11 cellular contexts compared by ENCODE assay signal in genomic region chr4:15906024-15906443, GRCh38. TPM values are rescaled to one million over a fixed set of nuclear protein-coding genes. Genes with fewer than 3 reads are reported as not detected.
DNase-seq lines count a peak whose midpoint lies in the region; ATAC-seq and TF ChIP-seq lines count a peak whose summit lies in the region.
"Had no signal": no experiment of that assay in that cellular context is flagged by ENCODE, and none has a peak within 500 bp of the region (broad histone marks: within the 10 kb centered on the region; RNA-seq: fewer than 3 reads in every experiment).

No MANE protein-coding gene starts in this region.

- intact Hi-C loops in activated B cell treated with CpG ODN at 0.5 μM for 24 hours (cut with micrococcal nuclease) (no loop called here), transverse colon (cut with DNase I; ENCODE audit: low total_unique reads) (no loop called here)

- no peak overlapping the region for H3K27ac Mint-ChIP-seq in activated B cell treated with CpG ODN at 0.5 μM for 24 hours

- no peak for TF ChIP-seq EP300 in transverse colon (IDR thresholded peaks at IDR 0.05; ENCODE audit: low read depth)

- H3K4me1 Mint-ChIP-seq in activated B cell treated with CpG ODN at 0.5 μM for 24 hours = no peaks in the 10 kb centered on the region

- in situ Hi-C loops in transverse colon (cut with MboI; ENCODE audit: low pct_ligation_motif_present in 1 of 4, low pct_unique_long_range_greater_than_20kb in 1 of 4, low sequenced_read_pairs in 3 of 4) = no loop called here

- POLR2A ChIA-PET in activated B cell treated with CpG ODN at 0.5 μM for 24 hours (lab: Charles Lee) = no interaction called here

- H3K9me3 ChIP-seq in transverse colon = no peaks in the 10 kb centered on the region

- peaks cover 9% of the 10 kb centered on the region for H3K27me3 Mint-ChIP-seq in activated B cell treated with CpG ODN at 0.5 μM for 24 hours

- H3K4me3 Mint-ChIP-seq in activated B cell treated with CpG ODN at 0.5 μM for 24 hours = no peak overlapping the region

- no peaks in the 10 kb centered on the region for H3K36me3 Mint-ChIP-seq in activated B cell treated with CpG ODN at 0.5 μM for 24 hours (ENCODE audit: low read depth)

- no peaks in the 10 kb centered on the region for H3K36me3 ChIP-seq in kidney epithelial cell (ENCODE audit: control insufficient read depth, insufficient read depth, low read length)
- H3K36me3 ChIP-seq in transverse colon = no peaks in the 10 kb centered on the region

- H3K27ac ChIP-seq in transverse colon = peak overlapping the region in 3 of 4 donors; percentile 41 to 67 (median 44)

- peak; percentile 16 for DNase-seq in activated CD8-positive, alpha-beta memory T cell treated with anti-CD3 and anti-CD28 coated beads, Interleukin-2, amount 50 U/mL, for 4 hours
- DNase-seq in activated CD8-positive, alpha-beta memory T cell treated with anti-CD3 and anti-CD28 coated beads, Interleukin-2, amount 50 U/mL, for 48 hours = no peak
- no peak for DNase-seq in activated B cell treated with CpG ODN at 0.5 μM for 24 hours
- DNase-seq in kidney epithelial cell (ENCODE audit: low read depth) = peak; percentile 73
- DNase-seq in transverse colon = peak; percentile 84
- DNase-seq in NCI-H446 treated with DMSO at 0.1 percent for 48 hours (lab: John Stamatoyannopoulos, UW) = no peak
- no peak for DNase-seq in NCI-H526 treated with DMSO at 0.1 percent for 48 hours (lab: John Stamatoyannopoulos, UW)
- DNase-seq: C1 segment of cervical spinal cord, NCI-H446 had no signal

- H3K27me3 ChIP-seq in kidney epithelial cell (ENCODE audit: control insufficient read depth, insufficient read depth, low read length) (no peaks in the 10 kb centered on the region), transverse colon (no peaks in the 10 kb centered on the region)

- TF ChIP-seq CTCF in activated B cell treated with CpG ODN at 0.5 μM for 24 hours (IDR thresholded peaks at IDR 0.05) = no peak
- no peak for TF ChIP-seq CTCF in kidney epithelial cell (IDR thresholded peaks at IDR 0.05; ENCODE audit: insufficient read depth, low read length, poor library complexity, severe bottlenecking)
- TF ChIP-seq CTCF in transverse colon (IDR thresholded peaks at IDR 0.05) = no peak

- H3K4me1 ChIP-seq in transverse colon = peaks cover 0 to 11% (median 3%) of the 10 kb centered on the region in 4 donors

- no peak for TF ChIP-seq POLR2A in transverse colon (IDR thresholded peaks at IDR 0.05)

- H3K9me3 Mint-ChIP-seq in activated B cell treated with CpG ODN at 0.5 μM for 24 hours = no peaks in the 10 kb centered on the region

- CTCF ChIA-PET in activated B cell treated with CpG ODN at 0.5 μM for 24 hours (lab: Charles Lee) = interaction anchor here (1.1 kb wide), 1 partner anchor 23 kb away, joined by 3 read pairs; no protein-coding TSS in a partner anchor

- WGBS in transverse colon (ENCODE audit: low coverage in 1 of 2), 2 donors = 57 to 70% methylated on average over 4 to 24 of the region's 25 CpGs

- no peak overlapping the region for H3K4me3 ChIP-seq in kidney epithelial cell (ENCODE audit: low read depth, low read length)
- H3K4me3 ChIP-seq in transverse colon = peak overlapping the region in 2 of 4 donors; percentile 15 to 24

- ATAC-seq in activated B cell treated with CpG ODN at 0.5 μM for 24 hours (ENCODE audit: low read depth) = peak; percentile 68
- no peak for ATAC-seq in HG03159 (IDR thresholded peaks at IDR 0.05; ENCODE audit: unreplicated experiment)

RNA-seq across cellular contexts. Expression of gene FGFBP1, which starts 32.5 kb away (rescaled TPM):
- not detected in 2 replicates for total RNA-seq in activated B cell treated with CpG ODN at 0.5 μM for 24 hours
- total RNA-seq in kidney epithelial cell = 4.8 and 5.2 TPM in 2 replicates
- 10 to 100 TPM in 2 of 4 donors, 1 to 10 TPM in 2; 7.0 to 12.6 (median 10.1) TPM for total RNA-seq in transverse colon
- total RNA-seq: mononuclear cell had no signal

RNA-seq across cellular contexts. Expression of gene FGFBP2, which starts 56.9 kb away (rescaled TPM):
- total RNA-seq in activated B cell treated with CpG ODN at 0.5 μM for 24 hours (0.20 and 0.39 TPM in 2 replicates), kidney epithelial cell (not detected in 2 replicates), transverse colon (1 to 10 TPM in 2 of 4 donors, not detected in 2; 2.2 to 5.6 TPM)

Comparison
In these comparisons a context has a peak if more than half of its experiments do, and no peak if none do; other contexts are left out.
1. DNase-seq: peak in activated CD8-positive, alpha-beta memory T cell treated with anti-CD3 and anti-CD28 coated beads, Interleukin-2, amount 50 U/mL, for 4 hours (single experiment), kidney epithelial cell (single experiment) and transverse colon (single experiment); none in activated CD8-positive, alpha-beta memory T cell treated with anti-CD3 and anti-CD28 coated beads, Interleukin-2, amount 50 U/mL, for 48 hours (single experiment), activated B cell treated with CpG ODN at 0.5 μM for 24 hours (single experiment), NCI-H446 treated with DMSO at 0.1 percent for 48 hours (single experiment) and NCI-H526 treated with DMSO at 0.1 percent for 48 hours (single experiment).